In genomic region chr3:42443292-42443691, GRCh38 we compare ENCODE assay signal across 9 cellular contexts. TPM values are rescaled to one million over a fixed set of nuclear protein-coding genes. Genes with fewer than 3 reads are reported as not detected.
"Had no signal": no experiment of that assay in that cellular context is flagged by ENCODE, and none has a peak within 500 bp of the region (broad histone marks: within the 10 kb centered on the region; RNA-seq: fewer than 3 reads in every experiment).

No MANE protein-coding gene starts in this region.

- H3K9me3 ChIP-seq: breast epithelium, SK-N-SH had no signal

- H3K4me3 ChIP-seq: breast epithelium, PC-9 had no signal

- H3K27me3 ChIP-seq: breast epithelium had no signal

- H3K4me2 ChIP-seq: PC-9, SK-N-SH had no signal

- H3K9ac ChIP-seq: SK-N-SH had no signal

- H2AFZ ChIP-seq: PC-9 had no signal

- H3K27ac ChIP-seq: breast epithelium, PC-9 had no signal

- H3K4me1 ChIP-seq: breast epithelium had no signal

- H3K36me3 ChIP-seq: breast epithelium had no signal

RNA-seq across cellular contexts. Expression of gene LYZL4, which starts 32.9 kb away (rescaled TPM):
- total RNA-seq: activated CD8-positive, alpha-beta T cell treated with anti-CD3 and anti-CD28 coated beads, Interleukin-2, amount 10 ng/mL, durations not matched to agents 7 days and 5 days; aorta; breast epithelium; cerebellum; LHCN-M2; M059J; PC-9; T-helper 1 cell treated with Interleukin-12 subunit alpha and Interleukin-12 subunit beta and Interleukin-4 antibody, amounts not matched to agents 30 ng/mL and 1 ng/mL, for 36 hours had no signal
- polyA plus RNA-seq: aorta, SK-N-SH had no signal

RNA-seq across cellular contexts. Expression of gene VIPR1, which starts 59.2 kb away (rescaled TPM):
- total RNA-seq: LHCN-M2 had no signal
- polyA plus RNA-seq: SK-N-SH had no signal
